In the genomic region with DNA sequence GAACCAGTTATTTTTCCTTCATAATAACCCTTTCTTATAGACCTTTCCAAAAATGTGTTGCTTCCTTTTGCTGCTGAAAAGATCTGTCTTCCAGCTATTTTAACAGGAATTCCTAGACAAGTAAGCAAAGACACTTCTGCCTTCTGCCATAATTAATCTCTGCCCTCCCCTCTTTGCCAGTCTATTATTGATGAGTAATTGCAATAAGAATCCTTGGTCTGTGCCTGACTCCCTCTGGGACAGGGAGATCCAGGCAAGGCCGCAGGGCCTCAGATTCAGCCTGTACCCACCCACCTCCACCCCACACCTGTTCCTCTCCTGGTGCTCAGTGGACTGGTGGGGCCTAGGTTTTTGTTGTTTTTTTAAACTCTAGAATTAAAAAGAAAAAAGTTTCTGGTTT, we compare ENCODE assay signal across 17 cellular contexts. TPM values are rescaled to one million over a fixed set of nuclear protein-coding genes. Genes with fewer than 3 reads are reported as not detected.
DNase-seq lines count a peak whose midpoint lies in the region; ATAC-seq, FAIRE-seq and TF ChIP-seq lines count a peak whose summit lies in the region.
"Had no signal": no experiment of that assay in that cellular context is flagged by ENCODE, and none has a peak within 500 bp of the region (broad histone marks: within the 10 kb centered on the region; RNA-seq: fewer than 3 reads in every experiment).

No MANE protein-coding gene starts in this region.

- DNase-seq in EL (peak; percentile 37), LHCN-M2 (ENCODE audit: low read depth) (peak; percentile 55), H1 (ENCODE audit: low read depth in 1 of 2, low spot score in 2 of 2) (no peak), posterior vena cava (ENCODE audit: low spot score) (no peak), cerebellar cortex (ENCODE audit: low spot score) (no peak)
- no peak for DNase-seq in stimulated activated naive B cell treated with anti-CD40 and anti-IgM and Interleukin-4, amounts not matched to agents 10 μg/mL and 1 μg/mL and 100 μg/mL, for 72 hours
- DNase-seq: ACHN; C1 segment of cervical spinal cord; CD4-positive, alpha-beta T cell; DMS153; DND-41; H9 had no signal

- H4K91ac ChIP-seq in H1 (replicated peaks; ENCODE audit: insufficient read length, low read length), result no peak overlapping the region

- no peak for TF ChIP-seq RAD21 in H1 (IDR thresholded peaks at IDR 0.05 in 1 of 2, conservative IDR thresholded peaks at IDR 0.05 in 1 of 2; ENCODE audit: low read depth in 2 of 2, low read length in 2 of 2)

- no peak overlapping the region for H3K27ac ChIP-seq in H1 (ENCODE audit: low read depth, low read length)

- H3K9ac ChIP-seq in H1 (replicated peaks in 1 of 4; ENCODE audit: extremely low read depth in 1 of 4, low read depth in 3 of 4, low read length in 3 of 4), result no peak overlapping the region

- WGBS in H1 (ENCODE audit: extremely low coverage in 1 of 2, insufficient coverage in 1 of 2, insufficient read length in 1 of 2, insufficient replicate concordance in 2 of 2, low coverage in 1 of 2, low lambda C conversion rate in 2 of 2, missing lambda C conversion rate in 1 of 2), 2 experiments, result 55% methylated on average over 1 of the region's 1 CpG; no CpG with 5 or more reads in 1 of the 2 experiments

- H3K23ac ChIP-seq in H1 (ENCODE audit: insufficient read length), result no peak overlapping the region

- H2AK5ac ChIP-seq in H1 (ENCODE audit: low read depth, low read length), result no peak overlapping the region

- TF ChIP-seq CTCF in H1 (IDR thresholded peaks at IDR 0.05; ENCODE audit: control extremely low read depth in 1 of 3, insufficient read depth in 1 of 3, low read depth in 1 of 3, low read length in 3 of 3), result no peak

- peaks cover 76 to 87% of the 10 kb centered on the region in 2 donors for H3K27me3 Mint-ChIP-seq in stimulated activated naive B cell treated with anti-CD40 and anti-IgM and Interleukin-4, amounts not matched to agents 10 μg/mL and 1 μg/mL and 100 μg/mL, for 72 hours

- H3K4me3 Mint-ChIP-seq in stimulated activated naive B cell treated with anti-CD40 and anti-IgM and Interleukin-4, amounts not matched to agents 10 μg/mL and 1 μg/mL and 100 μg/mL, for 72 hours, result no peak overlapping the region
- H3K4me3 Mint-ChIP-seq: B cell; CD4-positive, alpha-beta T cell; H9 had no signal

- no peak for TF ChIP-seq POLR2A in H1 (IDR thresholded peaks at IDR 0.05; ENCODE audit: control extremely low read depth in 1 of 2, low read depth in 2 of 2, low read length in 2 of 2)

- H3K9me3 ChIP-seq in H1 (ENCODE audit: insufficient read depth in 2 of 2, low read depth in 1 of 2, low read length in 1 of 2), result peaks cover 0 to 2% of the 10 kb centered on the region in 2 experiments; a peak in 1 of 4 replicates

- H2AFZ ChIP-seq in H1 (ENCODE audit: low read length), result no peak overlapping the region

- POLR2A ChIA-PET in H1 (lab: Charles Lee; ENCODE audit: partially characterized antibody), result no interaction called here

- no peak overlapping the region for H2BK12ac ChIP-seq in H1 (ENCODE audit: low read depth, low read length)

- H3K4ac ChIP-seq in H1 (replicated peaks; ENCODE audit: insufficient read length, low read depth, low read length), result no peak overlapping the region

- H3K36me3 ChIP-seq in H1 (ENCODE audit: control insufficient read depth in 2 of 4, insufficient read depth in 4 of 4, low read length in 3 of 4), result no peaks in the 10 kb centered on the region; a peak in 1 of 8 replicates

- H2BK15ac ChIP-seq in H1 (ENCODE audit: low read length), result no peak overlapping the region

- H3K4me1 Mint-ChIP-seq in stimulated activated naive B cell treated with anti-CD40 and anti-IgM and Interleukin-4, amounts not matched to agents 10 μg/mL and 1 μg/mL and 100 μg/mL, for 72 hours, result peaks cover 5 to 25% of the 10 kb centered on the region in 2 donors

- no peak for FAIRE-seq in H1 (lab: Jason Lieb, UNC)
- FAIRE-seq: GM12891, HepG2, HTR-8/SVneo had no signal

- H3K4me3 ChIP-seq in H1 (ENCODE audit: extremely low read depth in 1 of 4, insufficient read depth in 2 of 4, low read depth in 3 of 4, low read length in 4 of 4), result no peak overlapping the region

- H4K5ac ChIP-seq in H1 (ENCODE audit: insufficient read length, low read depth, low read length), result no peak overlapping the region

- H3K4me2 ChIP-seq in H1 (ENCODE audit: insufficient read depth in 1 of 2, low read depth in 2 of 2, low read length in 2 of 2), result no peak overlapping the region

- peak overlapping the region; percentile 42 for H3K27ac Mint-ChIP-seq in stimulated activated naive B cell treated with anti-CD40 and anti-IgM and Interleukin-4, amounts not matched to agents 10 μg/mL and 1 μg/mL and 100 μg/mL, for 72 hours
- H3K27ac Mint-ChIP-seq: B cell; CD4-positive, alpha-beta T cell; H9 had no signal

- ATAC-seq in stimulated activated naive B cell treated with anti-CD40 and anti-IgM and Interleukin-4, amounts not matched to agents 10 μg/mL and 1 μg/mL and 100 μg/mL, for 72 hours (replicated peaks), result no peak
- ATAC-seq in HG03354 (IDR thresholded peaks at IDR 0.05; ENCODE audit: poor library complexity, severe bottlenecking, unreplicated experiment), result no peak
- ATAC-seq: HepG2 had no signal

- TF ChIP-seq EP300 in H1 (IDR thresholded peaks at IDR 0.05; ENCODE audit: borderline replicate concordance in 1 of 2, low read depth in 2 of 2, low read length in 2 of 2), result no peak

- H3K18ac ChIP-seq in H1 (ENCODE audit: extremely low read depth, low read length), result no peak overlapping the region

- no peaks in the 10 kb centered on the region for H3K79me2 ChIP-seq in H1 (ENCODE audit: control insufficient read depth in 1 of 2, insufficient read depth in 2 of 2, low read length in 2 of 2)

- peaks cover 4 to 12% (median 7%) of the 10 kb centered on the region in 4 experiments for H3K4me1 ChIP-seq in H1 (replicated peaks in 1 of 4; ENCODE audit: control insufficient read depth in 3 of 4, insufficient read depth in 4 of 4, low read length in 3 of 4)

- peaks cover 4 to 6% of the 10 kb centered on the region in 2 donors for H3K9me3 Mint-ChIP-seq in stimulated activated naive B cell treated with anti-CD40 and anti-IgM and Interleukin-4, amounts not matched to agents 10 μg/mL and 1 μg/mL and 100 μg/mL, for 72 hours
- H3K9me3 Mint-ChIP-seq: CD4-positive, alpha-beta T cell had no signal

- H3K36me3 Mint-ChIP-seq in stimulated activated naive B cell treated with anti-CD40 and anti-IgM and Interleukin-4, amounts not matched to agents 10 μg/mL and 1 μg/mL and 100 μg/mL, for 72 hours, result peaks cover 0 to 9% of the 10 kb centered on the region in 2 donors

- intact Hi-C loops in posterior vena cava (cut with DNase I), result loop anchor here in 1 of 2 donors (10.0 kb wide), 1 partner anchor 355 kb away; no protein-coding TSS in a partner anchor

- H2BK120ac ChIP-seq in H1 (replicated peaks; ENCODE audit: low read depth, low read length), result no peak overlapping the region

- no peak overlapping the region for H3K14ac ChIP-seq in H1 (ENCODE audit: insufficient read length)

- no peak overlapping the region for H3K56ac ChIP-seq in H1 (replicated peaks; ENCODE audit: insufficient read length, low read depth, low read length)

- H3K27me3 ChIP-seq in H1 (replicated peaks in 1 of 4; ENCODE audit: control insufficient read depth in 3 of 4, extremely low read depth in 1 of 4, insufficient read depth in 3 of 4, low read length in 3 of 4), result peaks cover 77 to 100% (median 90%) of the 10 kb centered on the region in 4 experiments

- H2BK5ac ChIP-seq in H1 (ENCODE audit: low read depth, low read length), result no peak overlapping the region

- CTCF ChIA-PET in H1 (lab: Charles Lee; ENCODE audit: partially characterized antibody), result interaction anchor here (3.0 kb wide), 1 partner anchor 11 kb away, joined by 15 read pairs; no protein-coding TSS in a partner anchor

- peaks cover 9% of the 10 kb centered on the region; the same call in 1 of the 2 replicates for H3K23me2 ChIP-seq in H1 (ENCODE audit: low read depth, low read length)

- H4K8ac ChIP-seq in H1 (ENCODE audit: extremely low read depth, insufficient read depth, low read length), result no peak overlapping the region

- no peaks in the 10 kb centered on the region for H3K79me1 ChIP-seq in H1 (ENCODE audit: low read depth, low read length)

- no peak overlapping the region for H2BK20ac ChIP-seq in H1 (ENCODE audit: low read length)

- peaks cover 9 to 11% of the 10 kb centered on the region in 2 experiments for H4K20me1 ChIP-seq in H1 (replicated peaks in 1 of 2; ENCODE audit: control insufficient read depth in 1 of 2, insufficient read depth in 2 of 2, low read length in 2 of 2)

TF ChIP-seq in H1, 55 proteins besides CTCF, POLR2A, EP300 and RAD21 (continues in another document):
- TF ChIP-seq HDAC2 (IDR thresholded peaks at IDR 0.05; ENCODE audit: borderline replicate concordance in 1 of 2, low read depth in 2 of 2, low read length in 2 of 2) (no peak), NANOG (IDR thresholded peaks at IDR 0.05; ENCODE audit: insufficient read depth, low read depth, low read length, poor library complexity, severe bottlenecking) (no peak), POLR2AphosphoS5 (IDR thresholded peaks at IDR 0.05; ENCODE audit: low read depth, low read length) (no peak), SRF (IDR thresholded peaks at IDR 0.05; ENCODE audit: low read depth, low read length) (no peak), CBX5 (IDR thresholded peaks at IDR 0.05; ENCODE audit: low read depth, low read length) (no peak)

RNA-seq across cellular contexts. Expression of a gene that starts 8.3 kb away (rescaled TPM):
- total RNA-seq in LHCN-M2 (2014; rRNA removed), result 23.5 and 24.8 TPM in 2 replicates
- 31.8 TPM for polyA plus RNA-seq in LHCN-M2 (2012)
- 0.73 and 1.1 TPM in 2 replicates for total RNA-seq in H1 (2021; fragmentation: NEBNext Ultra II Directional; extraction: Animal tissue kit (Norgen Biotek cat#: 25700))
- polyA plus RNA-seq in H1 (2011; rRNA removed), result 0.11 and 0.17 TPM in 2 replicates
- polyA plus RNA-seq in H1 (2011; cell fraction: cytosol; rRNA removed), result 0.16 TPM
- polyA plus RNA-seq in H1 (2011; cell fraction: nucleus; rRNA removed), result 0.23 TPM
- polyA plus RNA-seq in H1 (2012, experiment 1 of 2), result 0.23 to 0.39 TPM (median 0.29 TPM) in 4 replicates
- polyA plus RNA-seq in H1 (2012, experiment 2 of 2), result 0.47 TPM
- 0.34 TPM for polyA plus RNA-seq in H1 (2013, experiment 1 of 2)
- polyA plus RNA-seq in H1 (2013, experiment 2 of 2), result 0.40 TPM
- not detected in 2 replicates for polyA minus RNA-seq in H1 (2011; rRNA and poly(A)+ RNA removed)
- polyA minus RNA-seq in H1 (2011; cell fraction: cytosol; rRNA and poly(A)+ RNA removed), result not detected
- not detected for polyA minus RNA-seq in H1 (2011; cell fraction: nucleus; rRNA and poly(A)+ RNA removed)
- total RNA-seq in posterior vena cava, result 10 to 100 TPM; 10.2 to 15.8 TPM
- total RNA-seq: CD4-positive, alpha-beta T cell had no signal

RNA-seq across cellular contexts. Expression of a gene that starts 58.0 kb away (rescaled TPM):
- total RNA-seq in LHCN-M2 (2014; rRNA removed), result 405 and 446 TPM in 2 replicates
- 654 TPM for polyA plus RNA-seq in LHCN-M2 (2012)
- total RNA-seq in H1 (2021; fragmentation: NEBNext Ultra II Directional; extraction: Animal tissue kit (Norgen Biotek cat#: 25700)), result 754 and 760 TPM in 2 replicates
- polyA plus RNA-seq in H1 (2011; rRNA removed), result 228 and 396 TPM in 2 replicates
- polyA plus RNA-seq in H1 (2011; cell fraction: cytosol; rRNA removed), result 534 TPM
- 231 TPM for polyA plus RNA-seq in H1 (2011; cell fraction: nucleus; rRNA removed)
- 763 to 1,151 TPM (median 803 TPM) in 4 replicates for polyA plus RNA-seq in H1 (2012, experiment 1 of 2)
- polyA plus RNA-seq in H1 (2012, experiment 2 of 2), result 415 TPM
- polyA plus RNA-seq in H1 (2013, experiment 1 of 2), result 1,514 TPM
- polyA plus RNA-seq in H1 (2013, experiment 2 of 2), result 1,491 TPM
- 244 and 380 TPM in 2 replicates for polyA minus RNA-seq in H1 (2011; rRNA and poly(A)+ RNA removed)
- 245 TPM for polyA minus RNA-seq in H1 (2011; cell fraction: cytosol; rRNA and poly(A)+ RNA removed)
- polyA minus RNA-seq in H1 (2011; cell fraction: nucleus; rRNA and poly(A)+ RNA removed), result 134 TPM
- 100 to 1,000 TPM; 389 to 397 TPM for total RNA-seq in posterior vena cava

Comparison
In these comparisons a context has a peak if more than half of its experiments do, and no peak if none do; other contexts are left out.
1. DNase-seq: peak in EL (single experiment) and LHCN-M2 (single experiment); none in H1 (0 of 2), stimulated activated naive B cell treated with anti-CD40 and anti-IgM and Interleukin-4, amounts not matched to agents 10 μg/mL and 1 μg/mL and 100 μg/mL, for 72 hours (single experiment), posterior vena cava (single experiment) and cerebellar cortex (single experiment).